In genomic region chr15:65901836-65902235, GRCh38 we compare ENCODE assay signal across 2 cellular contexts.
TF ChIP-seq lines count a peak whose summit lies in the region.

No MANE protein-coding gene starts in this region.

TF ChIP-seq in GM23338, 12 proteins besides CTCF, POLR2A, EP300 and RAD21 (continued from another document):
- no peak for TF ChIP-seq ETS1 (IDR thresholded peaks at IDR 0.05)
- no peak for TF ChIP-seq ZNF114 (CRISPR knock-in tag; IDR thresholded peaks at IDR 0.05)
- TF ChIP-seq POLR2AphosphoS5 (IDR thresholded peaks at IDR 0.05; ENCODE audit: low read depth) = no peak
- TF ChIP-seq JUNB (IDR thresholded peaks at IDR 0.05; ENCODE audit: unreplicated experiment) = no peak
- no peak for TF ChIP-seq NANOG (IDR thresholded peaks at IDR 0.05; ENCODE audit: borderline replicate concordance)
- no peak for TF ChIP-seq EZH2phosphoT487 (IDR thresholded peaks at IDR 0.05; ENCODE audit: unreplicated experiment)
- TF ChIP-seq REST (IDR thresholded peaks at IDR 0.05; ENCODE audit: unreplicated experiment) = no peak
- TF ChIP-seq ZNF462 (CRISPR knock-in tag; IDR thresholded peaks at IDR 0.05) = no peak
- TF ChIP-seq ZNF331 (CRISPR knock-in tag; IDR thresholded peaks at IDR 0.05; ENCODE audit: low read depth) = no peak

TF ChIP-seq in WTC11, 78 proteins besides CTCF, POLR2A, EP300 and RAD21:
- TF ChIP-seq ZNF532 (CRISPR knock-in tag; IDR thresholded peaks at IDR 0.05; ENCODE audit: borderline replicate concordance) (no peak), GABPB1 (CRISPR knock-in tag; IDR thresholded peaks at IDR 0.05) (no peak), SOX15 (CRISPR knock-in tag; IDR thresholded peaks at IDR 0.05) (no peak), ZNF317 (CRISPR knock-in tag; IDR thresholded peaks at IDR 0.05; ENCODE audit: borderline replicate concordance, low read depth) (no peak), MLX (CRISPR knock-in tag; IDR thresholded peaks at IDR 0.05) (no peak), HMGXB4 (CRISPR knock-in tag; IDR thresholded peaks at IDR 0.05) (no peak), MYBL2 (CRISPR knock-in tag; IDR thresholded peaks at IDR 0.05) (no peak), TEAD4 (CRISPR knock-in tag; IDR thresholded peaks at IDR 0.05) (no peak)
